Comparison of ENCODE assay signal across 11 cellular contexts in genomic region chr11:128719556-128719824, GRCh38. TPM values are rescaled to one million over a fixed set of nuclear protein-coding genes. Genes with fewer than 3 reads are reported as not detected.
DNase-seq lines count a peak whose midpoint lies in the region; ATAC-seq and TF ChIP-seq lines count a peak whose summit lies in the region.
"Had no signal": no experiment of that assay in that cellular context is flagged by ENCODE, and none has a peak within 500 bp of the region (broad histone marks: within the 10 kb centered on the region; RNA-seq: fewer than 3 reads in every experiment).

No MANE protein-coding gene starts in this region.

- no peak overlapping the region for H4K91ac ChIP-seq in neuronal stem cell (ENCODE audit: low read depth, low read length, poor library complexity)

- no peaks in the 10 kb centered on the region for H3K9me3 ChIP-seq in CD4-positive, CD25-positive, alpha-beta regulatory T cell (ENCODE audit: control insufficient read depth in 2 of 2, low read length in 2 of 2)
- H3K9me3 ChIP-seq in ascending aorta (no peaks in the 10 kb centered on the region), neuronal stem cell (replicated peaks in 1 of 2; ENCODE audit: control insufficient read depth in 2 of 2, insufficient read depth in 1 of 2, low read depth in 1 of 2, low read length in 2 of 2) (no peaks in the 10 kb centered on the region), uterus (no peaks in the 10 kb centered on the region)
- H3K9me3 ChIP-seq: thoracic aorta had no signal

- H3K4me1 ChIP-seq in CD4-positive, CD25-positive, alpha-beta regulatory T cell (ENCODE audit: control insufficient read depth, insufficient read depth, low read length, poor library complexity, severe bottlenecking), result peaks cover 96% of the 10 kb centered on the region
- peaks cover 14 to 18% of the 10 kb centered on the region in 2 donors for H3K4me1 ChIP-seq in ascending aorta
- peaks cover 25 to 53% of the 10 kb centered on the region in 2 donors for H3K4me1 ChIP-seq in neuronal stem cell (ENCODE audit: control insufficient read depth in 2 of 2, insufficient read depth in 1 of 2, low read depth in 1 of 2, low read length in 2 of 2)
- H3K4me1 ChIP-seq in uterus, result no peaks in the 10 kb centered on the region

- peak overlapping the region; percentile 80 to 96 (median 85) for H3K4me3 Mint-ChIP-seq in CD4-positive, CD25-positive, alpha-beta regulatory T cell

- H3K4ac ChIP-seq in neuronal stem cell (ENCODE audit: low read length), result no peak overlapping the region

- H3K4me2 ChIP-seq in neuronal stem cell (ENCODE audit: insufficient read depth, low read length, poor library complexity, severe bottlenecking), result no peak overlapping the region

- no peak overlapping the region for H3K18ac ChIP-seq in neuronal stem cell (ENCODE audit: low read length)

- H3K27ac Mint-ChIP-seq in CD4-positive, CD25-positive, alpha-beta regulatory T cell, result peak overlapping the region; percentile 94 to 97 (median 96)

- intact Hi-C loops in ascending aorta (cut with DNase I), result no loop called here
- intact Hi-C loops in head of caudate nucleus (cut with DNase I), result no loop called here
- intact Hi-C loops in uterus (cut with DNase I; ENCODE audit: low total_unique reads), result no loop called here

- H3K27me3 ChIP-seq in CD4-positive, CD25-positive, alpha-beta regulatory T cell (ENCODE audit: control insufficient read depth, insufficient read depth, low read length), result no peaks in the 10 kb centered on the region
- H3K27me3 ChIP-seq in ascending aorta (no peaks in the 10 kb centered on the region), neuronal stem cell (ENCODE audit: control insufficient read depth in 3 of 3, insufficient read depth in 3 of 3, low read depth in 1 of 3, low read length in 3 of 3) (peaks cover 0 to 3% (median 0%) of the 10 kb centered on the region in 3 experiments), uterus (no peaks in the 10 kb centered on the region)

- no peak overlapping the region for H2BK12ac ChIP-seq in neuronal stem cell (ENCODE audit: low read length)

- peaks cover 3% of the 10 kb centered on the region for H3K36me3 ChIP-seq in CD4-positive, CD25-positive, alpha-beta regulatory T cell (ENCODE audit: control insufficient read depth, insufficient read depth, low read length)
- H3K36me3 ChIP-seq in ascending aorta, result no peaks in the 10 kb centered on the region
- no peaks in the 10 kb centered on the region for H3K36me3 ChIP-seq in neuronal stem cell (replicated peaks in 1 of 2; ENCODE audit: control insufficient read depth in 2 of 2, insufficient read depth in 2 of 2, low read length in 2 of 2)
- no peaks in the 10 kb centered on the region for H3K36me3 ChIP-seq in uterus
- H3K36me3 ChIP-seq: thoracic aorta had no signal

- H3K23ac ChIP-seq in neuronal stem cell (ENCODE audit: low read depth, low read length, poor library complexity), result no peak overlapping the region

- no peak overlapping the region for H2BK5ac ChIP-seq in neuronal stem cell (ENCODE audit: low read length)

- H2BK120ac ChIP-seq in neuronal stem cell (ENCODE audit: low read depth, low read length), result no peak overlapping the region

- DNase-seq in CD4-positive, CD25-positive, alpha-beta regulatory T cell, result no peak
- no peak for DNase-seq in ascending aorta (ENCODE audit: low spot score in 2 of 2)
- DNase-seq in neuronal stem cell (ENCODE audit: low spot score), result no peak
- DNase-seq in head of caudate nucleus, result no peak
- no peak for DNase-seq in uterus
- DNase-seq in Kasumi-1 (lab: John Stamatoyannopoulos, UW), result no peak
- DNase-seq in DMS79 (lab: John Stamatoyannopoulos, UW), result no peak
- DNase-seq: NCI-H446 had no signal

- ATAC-seq in CD4-positive, CD25-positive, alpha-beta regulatory T cell (ENCODE audit: low read depth in 2 of 2), result no peak

- WGBS in neuronal stem cell (ENCODE audit: extremely low coverage in 2 of 2, insufficient read length in 2 of 2, insufficient replicate concordance in 1 of 2), 2 donors, result no CpG with 5 or more reads among the region's 5 CpGs

- H2AFZ ChIP-seq in neuronal stem cell (ENCODE audit: low read length), result peak overlapping the region; percentile 36

- no peak overlapping the region for H3K14ac ChIP-seq in neuronal stem cell (ENCODE audit: low read length)

- H4K8ac ChIP-seq in neuronal stem cell (ENCODE audit: low read depth, low read length), result no peak overlapping the region

- H3K27me3 Mint-ChIP-seq in CD4-positive, CD25-positive, alpha-beta regulatory T cell, result no peaks in the 10 kb centered on the region

- peak overlapping the region; percentile 81 for H3K27ac ChIP-seq in CD4-positive, CD25-positive, alpha-beta regulatory T cell (ENCODE audit: insufficient read depth, low read length, poor library complexity, severe bottlenecking)
- H3K27ac ChIP-seq in ascending aorta, result peak overlapping the region; percentile 15 to 62
- no peak overlapping the region for H3K27ac ChIP-seq in neuronal stem cell (replicated peaks; ENCODE audit: low read length)
- peak overlapping the region in 1 of 2 donors; percentile 76 for H3K27ac ChIP-seq in uterus
- H3K27ac ChIP-seq: SK-N-MC had no signal

- H3K9me3 Mint-ChIP-seq in CD4-positive, CD25-positive, alpha-beta regulatory T cell, result peaks cover 0 to 2% (median 0%) of the 10 kb centered on the region in 7 donors

- TF ChIP-seq CTCF in ascending aorta (IDR thresholded peaks at IDR 0.05), result no peak
- TF ChIP-seq CTCF in uterus (IDR thresholded peaks at IDR 0.05), result no peak

- peaks cover 19% of the 10 kb centered on the region for H3K36me3 Mint-ChIP-seq in CD4-positive, CD25-positive, alpha-beta regulatory T cell

- TF ChIP-seq POLR2A in GM18526 (IDR thresholded peaks at IDR 0.05; ENCODE audit: extremely low read depth, insufficient read length) (peak; percentile 29), uterus (IDR thresholded peaks at IDR 0.05) (no peak)

- no peak overlapping the region for H2BK15ac ChIP-seq in neuronal stem cell (ENCODE audit: low read length)

- peak overlapping the region; percentile 73 for H3K4me3 ChIP-seq in CD4-positive, CD25-positive, alpha-beta regulatory T cell (ENCODE audit: low read depth, low read length)
- H3K4me3 ChIP-seq in ascending aorta (no peak overlapping the region), neuronal stem cell (ENCODE audit: low read length in 2 of 2) (no peak overlapping the region), uterus (no peak overlapping the region)
- H3K4me3 ChIP-seq: SK-N-MC, thoracic aorta had no signal

- no peaks in the 10 kb centered on the region for H3K79me1 ChIP-seq in neuronal stem cell (ENCODE audit: low read depth, low read length)

- H3K4me1 Mint-ChIP-seq in CD4-positive, CD25-positive, alpha-beta regulatory T cell, result peaks cover 55 to 100% (median 93%) of the 10 kb centered on the region in 4 donors

- no peak overlapping the region for H3K9ac ChIP-seq in neuronal stem cell (ENCODE audit: low read depth, low read length, poor library complexity)

- no peak overlapping the region for H2AK5ac ChIP-seq in neuronal stem cell (ENCODE audit: low read depth, low read length)

RNA-seq across cellular contexts. Expression of gene FLI1, which starts 25.6 kb away (rescaled TPM):
- 119 TPM for total RNA-seq in CD4-positive, CD25-positive, alpha-beta regulatory T cell
- polyA plus RNA-seq in CD4-positive, CD25-positive, alpha-beta regulatory T cell, result 10 to 100 TPM; 58.0 to 72.6 (median 65.5) TPM
- total RNA-seq in ascending aorta (86.4 TPM), uterus (10 to 100 TPM; 12.4 to 56.0 (median 22.5) TPM)
- polyA plus RNA-seq in neuronal stem cell (2013, experiment 1 of 2), result 0.06 TPM
- 0.03 TPM for polyA plus RNA-seq in neuronal stem cell (2013, experiment 2 of 2)
